ENCODE assay signal across 17 cellular contexts in the genomic region with DNA sequence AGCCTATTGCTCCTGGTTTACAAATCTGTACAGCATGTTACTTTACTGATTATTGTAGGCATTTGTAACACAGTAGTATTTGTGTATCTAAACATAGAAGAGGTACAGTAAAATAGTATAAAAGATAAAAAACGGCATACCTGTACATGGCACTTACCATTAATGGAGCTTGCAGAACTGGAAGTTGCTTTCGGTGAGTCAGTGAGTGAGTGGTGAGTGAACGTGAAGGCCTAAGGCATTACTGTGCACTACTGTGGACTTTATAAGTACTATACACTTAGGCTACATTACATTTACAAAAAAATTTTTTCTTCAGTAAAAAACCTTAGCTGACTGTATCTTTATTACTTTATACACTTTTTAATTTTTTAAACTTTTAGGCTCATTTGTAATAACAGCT.
"Had no signal": no experiment of that assay in that cellular context is flagged by ENCODE, and none has a peak within 500 bp of the region (broad histone marks: within the 10 kb centered on the region; RNA-seq: fewer than 3 reads in every experiment).

No MANE protein-coding gene starts in this region.

- H3K4me3 ChIP-seq: ascending aorta, dorsolateral prefrontal cortex, neural progenitor cell, psoas muscle, right lobe of liver, transverse colon, vagina had no signal

- H3K27me3 ChIP-seq: ascending aorta, dorsolateral prefrontal cortex, neural progenitor cell, right lobe of liver, transverse colon, vagina had no signal

- H3K27me3 Mint-ChIP-seq: activated naive CD8-positive, alpha-beta T cell treated with anti-CD3 and anti-CD28 coated beads, Interleukin-2, amount 50 U/mL, for 24 hours had no signal

- H3K36me3 ChIP-seq: ascending aorta, neural progenitor cell, right lobe of liver, transverse colon, vagina had no signal

- DNase-seq: activated CD4-positive, alpha-beta T cell treated with anti-CD3 and anti-CD28 coated beads, Interleukin-2, amount 50 U/mL, for 1 hour; activated naive CD4-positive, alpha-beta T cell treated with Interleukin-2 at 50 U/mL for 16 hours; activated naive CD8-positive, alpha-beta T cell treated with anti-CD3 and anti-CD28 coated beads, Interleukin-2, amount 50 U/mL, for 24 hours; activated T-cell treated with anti-CD3 and anti-CD28 coated beads for 4 hours; dorsolateral prefrontal cortex; endodermal cell; immature natural killer cell; psoas muscle; right lobe of liver; stimulated activated naive CD8-positive, alpha-beta T cell treated with anti-CD3 and anti-CD28 coated beads, Interleukin-15, Interleukin-2, amounts not matched to agents 100 U/mL and 50 U/mL, for 24 hours; T-helper 9 cell; transverse colon had no signal

- H3K9ac ChIP-seq: neural progenitor cell had no signal

- H3K9me3 ChIP-seq: ascending aorta, psoas muscle, right lobe of liver, transverse colon, vagina had no signal

- H3K27ac Mint-ChIP-seq: activated naive CD8-positive, alpha-beta T cell treated with anti-CD3 and anti-CD28 coated beads, Interleukin-2, amount 50 U/mL, for 24 hours; endodermal cell; neural progenitor cell had no signal

- H3K4me1 ChIP-seq: neural progenitor cell, psoas muscle, vagina had no signal

- H3K27ac ChIP-seq: ascending aorta, dorsolateral prefrontal cortex, neural progenitor cell, psoas muscle, right lobe of liver, transverse colon, vagina had no signal

- H3K4me2 ChIP-seq: neural progenitor cell had no signal

- H3K4me3 Mint-ChIP-seq: activated naive CD8-positive, alpha-beta T cell treated with anti-CD3 and anti-CD28 coated beads, Interleukin-2, amount 50 U/mL, for 24 hours; endodermal cell; immature natural killer cell; neural progenitor cell had no signal

- H3K4me1 Mint-ChIP-seq: neural progenitor cell had no signal

- H3K9me3 Mint-ChIP-seq: activated naive CD8-positive, alpha-beta T cell treated with anti-CD3 and anti-CD28 coated beads, Interleukin-2, amount 50 U/mL, for 24 hours; immature natural killer cell; neural progenitor cell had no signal

- H2AFZ ChIP-seq: neural progenitor cell had no signal

- ATAC-seq: activated CD4-positive, CD25-positive, alpha-beta regulatory T cell treated with anti-CD3 and anti-CD28 coated beads, Interleukin-2, amount 50 U/mL, for 24 hours; activated naive CD8-positive, alpha-beta T cell treated with anti-CD3 and anti-CD28 coated beads, Interleukin-2, amount 50 U/mL, for 24 hours; left lobe of liver; psoas muscle; right lobe of liver; stimulated activated naive CD8-positive, alpha-beta T cell treated with anti-CD3 and anti-CD28 coated beads, Interleukin-15, Interleukin-2, amounts not matched to agents 100 U/mL and 50 U/mL, for 24 hours had no signal

- H3K36me3 Mint-ChIP-seq: neural progenitor cell had no signal
